ENCODE assay signal across 19 cellular contexts in genomic region chrX:39507617-39508299, GRCh38.
"Had no signal": no experiment of that assay in that cellular context is flagged by ENCODE, and none has a peak within 500 bp of the region (broad histone marks: within the 10 kb centered on the region; RNA-seq: fewer than 3 reads in every experiment).

No MANE protein-coding gene starts in this region.

- DNase-seq: activated CD4-positive, alpha-beta memory T cell treated with anti-CD3 and anti-CD28 coated beads, Interleukin-2, amount 10 ng/mL, durations not matched to agents 7 days and 5 days; activated CD4-positive, alpha-beta T cell treated with anti-CD3 and anti-CD28 coated beads for 48 hours; activated CD8-positive, alpha-beta memory T cell treated with anti-CD3 and anti-CD28 coated beads, Interleukin-2, amount 10 ng/mL, durations not matched to agents 7 days and 5 days; adrenal gland; effector CD4-positive, alpha-beta T cell; left cardiac atrium; lower lobe of right lung; pancreas; spleen; stimulated activated naive B cell treated with anti-CD40 and anti-IgM and Interleukin-4, amounts not matched to agents 10 μg/mL and 1 μg/mL and 100 μg/mL, for 72 hours; SW 1271 had no signal

- H3K36me3 ChIP-seq: adrenal gland, breast epithelium, lower lobe of right lung, neutrophil, pancreas, spleen, thyroid gland had no signal

- H3K4me2 ChIP-seq: hepatocyte had no signal

- H3K27me3 Mint-ChIP-seq: activated CD4-positive, alpha-beta memory T cell treated with anti-CD3 and anti-CD28 coated beads, Interleukin-2, amount 10 ng/mL, durations not matched to agents 7 days and 5 days; activated CD8-positive, alpha-beta memory T cell treated with anti-CD3 and anti-CD28 coated beads, Interleukin-2, amount 10 ng/mL, durations not matched to agents 7 days and 5 days; naive thymus-derived CD8-positive, alpha-beta T cell; stimulated activated naive B cell treated with anti-CD40 and anti-IgM and Interleukin-4, amounts not matched to agents 10 μg/mL and 1 μg/mL and 100 μg/mL, for 72 hours had no signal

- H3K4me1 Mint-ChIP-seq: activated CD4-positive, alpha-beta memory T cell treated with anti-CD3 and anti-CD28 coated beads, Interleukin-2, amount 10 ng/mL, durations not matched to agents 7 days and 5 days; WTC11 had no signal

- H3K9me3 ChIP-seq: adrenal gland, lower lobe of right lung, neutrophil, pancreas, thyroid gland had no signal

- H2AFZ ChIP-seq: hepatocyte had no signal

- H3K27me3 ChIP-seq: hepatocyte, neutrophil, thyroid gland had no signal

- H3K79me2 ChIP-seq: hepatocyte had no signal

- H3K4me3 Mint-ChIP-seq: activated CD4-positive, alpha-beta memory T cell treated with anti-CD3 and anti-CD28 coated beads, Interleukin-2, amount 10 ng/mL, durations not matched to agents 7 days and 5 days; activated CD8-positive, alpha-beta memory T cell treated with anti-CD3 and anti-CD28 coated beads, Interleukin-2, amount 10 ng/mL, durations not matched to agents 7 days and 5 days; activated naive CD4-positive, alpha-beta T cell treated with anti-CD3 and anti-CD28 coated beads for 36 hours; stimulated activated naive B cell treated with anti-CD40 and anti-IgM and Interleukin-4, amounts not matched to agents 10 μg/mL and 1 μg/mL and 100 μg/mL, for 72 hours; WTC11 had no signal

- ATAC-seq: activated CD8-positive, alpha-beta memory T cell treated with anti-CD3 and anti-CD28 coated beads, Interleukin-2, amount 10 ng/mL, durations not matched to agents 7 days and 5 days; esophagus mucosa; lower lobe of right lung; pancreas; WTC11 had no signal

- H3K4me1 ChIP-seq: adrenal gland, breast epithelium, lower lobe of right lung, pancreas, spleen had no signal

- H3K27ac ChIP-seq: adrenal gland, breast epithelium, hepatocyte, lower lobe of right lung, neutrophil, pancreas, spleen had no signal

- H3K4me3 ChIP-seq: adrenal gland, breast epithelium, hepatocyte, lower lobe of right lung, pancreas, spleen, thyroid gland had no signal

- H3K27ac Mint-ChIP-seq: activated CD4-positive, alpha-beta memory T cell treated with anti-CD3 and anti-CD28 coated beads, Interleukin-2, amount 10 ng/mL, durations not matched to agents 7 days and 5 days; activated CD8-positive, alpha-beta memory T cell treated with anti-CD3 and anti-CD28 coated beads, Interleukin-2, amount 10 ng/mL, durations not matched to agents 7 days and 5 days; activated naive CD4-positive, alpha-beta T cell treated with anti-CD3 and anti-CD28 coated beads for 36 hours; stimulated activated naive B cell treated with anti-CD40 and anti-IgM and Interleukin-4, amounts not matched to agents 10 μg/mL and 1 μg/mL and 100 μg/mL, for 72 hours; WTC11 had no signal
